In the genomic region with DNA sequence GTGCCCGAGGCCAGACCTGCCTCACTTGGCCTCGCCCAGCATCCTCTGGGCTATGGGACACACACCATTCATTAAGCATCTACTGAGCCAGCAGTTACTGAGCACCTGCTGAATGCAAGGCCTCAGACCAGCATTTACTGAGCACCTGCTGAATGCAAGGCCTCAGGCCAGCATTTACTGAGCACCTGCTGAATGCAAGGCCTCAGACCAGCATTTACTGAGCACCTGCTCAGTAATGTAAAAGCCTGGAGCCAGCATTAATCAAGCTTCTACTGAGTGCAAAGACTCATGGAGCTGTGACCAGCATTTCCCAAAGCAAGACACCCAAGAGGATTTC, we compare ENCODE assay signal across 11 cellular contexts. TPM values are rescaled to one million over a fixed set of nuclear protein-coding genes. Genes with fewer than 3 reads are reported as not detected.
"Had no signal": no experiment of that assay in that cellular context is flagged by ENCODE, and none has a peak within 500 bp of the region (broad histone marks: within the 10 kb centered on the region; RNA-seq: fewer than 3 reads in every experiment).

No MANE protein-coding gene starts in this region.

- ATAC-seq: GM23338 had no signal

- H3K4me3 Mint-ChIP-seq: GM23338, H9, HFFc6 had no signal

- H2AFZ ChIP-seq: GM23338 had no signal

- DNase-seq: H9, HCEC 1CT, HFFc6, IMR-90, KBM-7 had no signal

- H3K9me3 Mint-ChIP-seq: GM23338, H9, HFFc6 had no signal

- H3K27ac Mint-ChIP-seq: GM23338, H9, HFFc6 had no signal

- H3K4me2 ChIP-seq: GM23338, KMS-11 had no signal

- H3K27ac ChIP-seq: HL-60, KMS-11 had no signal

- FAIRE-seq: H1, H54 had no signal

- H3K4me3 ChIP-seq: GM23338 had no signal

- H3K9ac ChIP-seq: KMS-11 had no signal

RNA-seq across cellular contexts. Expression of gene ONECUT3, which starts 55.1 kb away (rescaled TPM):
- total RNA-seq: GM23338, H1, HFFc6, HT1080, IMR-90 had no signal
- polyA plus RNA-seq: GM23338, H1, IMR-90 had no signal
